In genomic region chr18:7545734-7546133, GRCh38 we compare ENCODE assay signal across 1 cellular context.
TF ChIP-seq lines count a peak whose summit lies in the region.

No MANE protein-coding gene starts in this region.

TF ChIP-seq in K562, 482 proteins besides CTCF, POLR2A, EP300 and RAD21 (continued from another document):
- peak; percentile 37 for TF ChIP-seq ATF3 (IDR thresholded peaks at IDR 0.05)
- no peak for TF ChIP-seq ATF3 (CRISPR knock-in tag; conservative IDR thresholded peaks at IDR 0.05)
- TF ChIP-seq ZNF124 (CRISPR knock-in tag; IDR thresholded peaks at IDR 0.05): no peak
- TF ChIP-seq HINFP (tag; conservative IDR thresholded peaks at IDR 0.05; ENCODE audit: low read depth): peak; percentile 84
- TF ChIP-seq CC2D1A (IDR thresholded peaks at IDR 0.05): 0 out of 2 replicates have a peak, but pooled peaks have one; percentile 30
